ENCODE assay signal across 8 cellular contexts in the genomic region with DNA sequence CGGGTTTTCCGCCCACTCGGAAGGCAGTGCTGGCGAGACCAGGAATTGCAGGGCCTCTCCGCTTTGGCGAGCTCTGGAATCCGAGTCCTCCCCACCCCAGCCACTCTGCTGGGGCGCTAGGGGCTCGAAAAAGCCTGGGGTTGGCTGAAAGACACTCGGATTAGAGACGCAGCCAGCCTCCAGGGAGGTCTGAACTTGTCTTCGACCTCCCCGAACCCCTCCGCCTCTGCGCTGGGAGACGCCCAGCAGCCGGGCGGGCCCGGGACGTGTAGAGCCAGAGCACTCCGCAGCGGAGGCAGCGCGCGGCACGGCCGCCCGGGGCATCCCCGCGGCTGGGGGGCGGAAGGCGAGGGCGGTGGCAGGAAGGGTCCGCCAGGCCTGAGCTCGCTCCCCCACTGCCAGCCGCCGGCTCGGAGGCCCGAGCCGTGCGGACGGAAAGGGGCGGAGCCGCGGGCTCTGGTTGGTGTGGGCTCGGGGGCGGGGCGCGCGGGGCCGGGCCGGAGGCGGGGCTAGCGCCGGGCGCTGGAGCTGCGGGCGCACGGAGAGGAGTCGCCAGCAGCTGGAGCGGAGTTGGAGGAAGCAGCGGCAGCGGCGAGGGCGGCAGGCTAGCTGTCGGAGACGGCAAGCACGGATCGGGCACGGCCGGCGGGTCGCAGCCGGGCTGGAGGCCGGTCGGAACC. TPM values are rescaled to one million over a fixed set of nuclear protein-coding genes. Genes with fewer than 3 reads are reported as not detected.
A peak's percentile ranks its signal among the peaks of the same experiment; 100 is the strongest.
DNase-seq lines count a peak whose midpoint lies in the region; ATAC-seq and TF ChIP-seq lines count a peak whose summit lies in the region.

PIK3R1 (plus strand) TSS at position 549 of the 680 bp plus-strand sequence. CDS start 10,920 bp downstream, outside the sequence.

- H3K4me1 ChIP-seq in ES-I3 (ENCODE audit: insufficient read depth, low read length), result peaks cover 8% of the 10 kb centered on the region; the same call in 1 of the 2 replicates

- H3K4me3 ChIP-seq in H7 (ENCODE audit: insufficient read depth, low read depth, low read length), result peak within 1 kb of the TSS; percentile 90
- H3K4me3 ChIP-seq in fibroblast of mammary gland (ENCODE audit: control insufficient read depth, low read depth, low read length), result peak within 1 kb of the TSS; percentile 87

- H3K9ac ChIP-seq in ES-I3 (ENCODE audit: low read depth, low read length), result peak within 1 kb of the TSS; percentile 75

- H3K4me3 Mint-ChIP-seq in activated T-helper 17 cell treated with anti-CD3 and anti-CD28 coated beads, Interleukin-2, amount 50 U/mL, for 72 hours, result peak within 1 kb of the TSS; percentile 95
- H3K4me3 Mint-ChIP-seq in natural killer cell, result peak within 1 kb of the TSS; percentile 92

- TF ChIP-seq CTCF in RWPE1 (conservative IDR thresholded peaks at IDR 0.05; ENCODE audit: low read depth), result peak; percentile 59
- peak; percentile 24 for TF ChIP-seq CTCF in fibroblast of mammary gland (conservative IDR thresholded peaks at IDR 0.05; ENCODE audit: control insufficient read depth, insufficient read depth, low read depth, low read length)
- TF ChIP-seq CTCF in natural killer cell (IDR thresholded peaks at IDR 0.05), result peak; percentile 19

- peaks cover 12% of the 10 kb centered on the region for H3K9me3 ChIP-seq in ES-I3 (ENCODE audit: control insufficient read depth, insufficient read depth, low read length)

- peak within 1 kb of the TSS; percentile 88 for H3K27ac Mint-ChIP-seq in activated T-helper 17 cell treated with anti-CD3 and anti-CD28 coated beads, Interleukin-2, amount 50 U/mL, for 72 hours
- H3K27ac Mint-ChIP-seq in natural killer cell, result peak within 1 kb of the TSS; percentile 86 to 90

- peak; percentile 97 for DNase-seq in H7
- peak; percentile 96 for DNase-seq in LoVo (ENCODE audit: low spot score)
- peak; percentile 97 for DNase-seq in RWPE1 (ENCODE audit: low spot score)
- DNase-seq in fibroblast of mammary gland (ENCODE audit: low read depth), result peak; percentile 91
- DNase-seq in natural killer cell, result peak; percentile 95
- DNase-seq in stimulated activated naive CD4-positive, alpha-beta T cell (lab: John Stamatoyannopoulos, UW), result peak; percentile 82 to 98 (median 92)

- POLR2A ChIA-PET in RWPE1 (lab: Yijun Ruan, JAX; ENCODE audit: low non-redundant PET), result interaction anchor here (0.6 to 0.7 kb wide), 4 partner anchors 87 to 1558 kb away, joined by 3 read pairs; a partner anchor contains a TSS

- H3K9me3 Mint-ChIP-seq in activated T-helper 17 cell treated with anti-CD3 and anti-CD28 coated beads, Interleukin-2, amount 50 U/mL, for 72 hours, result peaks cover 6% of the 10 kb centered on the region
- H3K9me3 Mint-ChIP-seq in natural killer cell, result no peaks in the 10 kb centered on the region

- H3K4me1 Mint-ChIP-seq in activated T-helper 17 cell treated with anti-CD3 and anti-CD28 coated beads, Interleukin-2, amount 50 U/mL, for 72 hours, result peaks cover 32% of the 10 kb centered on the region
- H3K4me1 Mint-ChIP-seq in natural killer cell, result peaks cover 38 to 48% of the 10 kb centered on the region in 2 donors

- H3K27ac ChIP-seq in RWPE1, result peak within 1 kb of the TSS; percentile 98

- H3K36me3 ChIP-seq in ES-I3 (ENCODE audit: insufficient read depth, low read length) (no peaks in the 10 kb centered on the region), H7 (replicated peaks; ENCODE audit: control insufficient read depth, insufficient read depth, low read length) (no peaks in the 10 kb centered on the region)

- peaks cover 9% of the 10 kb centered on the region; the same call in 1 of the 2 replicates for H3K27me3 ChIP-seq in H7 (ENCODE audit: control insufficient read depth, insufficient read depth, low read length)

- intact Hi-C loops in natural killer cell (cut with micrococcal nuclease), result loop anchor here (10.0 kb wide), 1 partner anchor 701 kb away; no protein-coding TSS in a partner anchor

- H3K36me3 Mint-ChIP-seq in activated T-helper 17 cell treated with anti-CD3 and anti-CD28 coated beads, Interleukin-2, amount 50 U/mL, for 72 hours (ENCODE audit: low read depth), result peaks cover 11% of the 10 kb centered on the region
- H3K36me3 Mint-ChIP-seq in natural killer cell, result no peaks in the 10 kb centered on the region

- CTCF ChIA-PET in RWPE1 (lab: Yijun Ruan, JAX), result interaction anchor here (0.6 to 1.9 kb wide), 6 partner anchors 9 to 1010 kb away, joined by 3 to 8 read pairs (median 3); no protein-coding TSS in a partner anchor

- peak; percentile 89 for ATAC-seq in activated T-helper 17 cell treated with anti-CD3 and anti-CD28 coated beads, Interleukin-2, amount 50 U/mL, for 72 hours (replicated peaks)
- peak; percentile 81 to 95 (median 86) for ATAC-seq in natural killer cell

- no peaks in the 10 kb centered on the region for H3K27me3 Mint-ChIP-seq in activated T-helper 17 cell treated with anti-CD3 and anti-CD28 coated beads, Interleukin-2, amount 50 U/mL, for 72 hours
- H3K27me3 Mint-ChIP-seq in natural killer cell (ENCODE audit: low read depth in 2 of 2), result no peaks in the 10 kb centered on the region

RNA-seq across cellular contexts. Expression of gene PIK3R1, which starts in this region (rescaled TPM):
- 15.0 and 19.8 TPM in 2 replicates for total RNA-seq in H7 (2014; rRNA removed; shearing (Covaris generic))
- total RNA-seq in activated T-helper 17 cell treated with anti-CD3 and anti-CD28 coated beads, Interleukin-2, amount 50 U/mL, for 72 hours, result 10 to 100 TPM; 47.5 to 57.0 TPM
- 100 to 1,000 TPM; 307 to 365 (median 313) TPM for total RNA-seq in natural killer cell

Comparison
In these comparisons a context has a peak if more than half of its experiments do, and no peak if none do; other contexts are left out.
1. Peak in every context shown above with its lines: DNase-seq, ATAC-seq, H3K4me3 ChIP-seq and H3K27ac ChIP-seq.
2. RNA of gene PIK3R1 (total RNA-seq): 307 to 365 TPM in natural killer cell; 47.5 to 57.0 TPM in activated T-helper 17 cell treated with anti-CD3 and anti-CD28 coated beads, Interleukin-2, amount 50 U/mL, for 72 hours and 15.0 to 19.8 TPM in H7; every median in the first group is over 4 times any median in the second.